In the genomic region with DNA sequence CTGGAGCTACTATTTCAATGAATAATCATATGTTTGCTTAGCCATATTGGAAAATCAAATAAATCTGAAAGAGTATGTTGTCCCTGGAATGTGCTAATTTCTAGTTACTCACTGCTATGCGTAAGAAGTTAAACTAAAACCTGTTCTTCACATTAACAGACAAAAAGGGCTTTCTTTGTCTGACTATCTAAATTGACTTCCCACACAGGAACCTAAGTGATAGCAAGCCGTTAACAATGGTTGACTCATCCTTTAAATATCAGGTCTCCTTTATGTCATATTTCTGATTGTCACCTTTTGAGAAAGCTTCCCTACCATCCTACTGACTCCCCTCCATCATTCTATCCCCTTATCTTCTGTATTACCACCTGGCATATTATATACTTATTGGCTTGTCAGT, we compare ENCODE assay signal across 24 cellular contexts.
"Had no signal": no experiment of that assay in that cellular context is flagged by ENCODE, and none has a peak within 500 bp of the region (broad histone marks: within the 10 kb centered on the region; RNA-seq: fewer than 3 reads in every experiment).

No MANE protein-coding gene starts in this region.

- H3K36me3 ChIP-seq: left ventricle myocardium inferior, pancreas, right lobe of liver, stomach, suprapubic skin, tibial nerve had no signal

- H3K4me1 ChIP-seq: body of pancreas, left ventricle myocardium inferior, pancreas, right lobe of liver, stomach, suprapubic skin, tibial nerve had no signal

- H3K27ac Mint-ChIP-seq: activated CD8-positive, alpha-beta T cell treated with anti-CD3 and anti-CD28 coated beads, Interleukin-2, amount 10 ng/mL, durations not matched to agents 7 days and 5 days; activated naive CD8-positive, alpha-beta T cell treated with anti-CD3 and anti-CD28 coated beads, Interleukin-2, amount 50 U/mL, for 24 hours; activated T-helper 1 cell treated with anti-CD3 and anti-CD28 coated beads, Interleukin-12 subunit alpha, Interleukin-12 subunit beta, Interleukin-2, Interleukin-4 antibody, amounts not matched to agents 30 ng/mL and 10 ng/mL and 1 ng/mL, durations not matched to agents 14 hours and 24 hours and 36 hours; dendritic cell treated with granulocyte-macrophage colony-stimulating factor and Interleukin-4, amounts not matched to agents 40 ng/mL and 50 ng/mL, for 4 days; immature natural killer cell; natural killer cell treated with Interleukin-12 subunit alpha and Interleukin-12 subunit beta and Interleukin-15 and Interleukin-18, amount 100 ng/mL, for 72 hours; stimulated activated effector memory CD8-positive, alpha-beta T cell treated with anti-CD3 and anti-CD28 coated beads, Interleukin-12 subunit alpha, Interleukin-12 subunit beta, amount 100 ng/mL, for 72 hours had no signal

- FAIRE-seq: endometrium, pancreas had no signal

- ATAC-seq: activated CD8-positive, alpha-beta T cell treated with anti-CD3 and anti-CD28 coated beads, Interleukin-2, amount 10 ng/mL, durations not matched to agents 7 days and 5 days; activated naive CD8-positive, alpha-beta T cell treated with anti-CD3 and anti-CD28 coated beads, Interleukin-2, amount 50 U/mL, for 24 hours; body of pancreas; natural killer cell treated with Interleukin-12 subunit alpha and Interleukin-12 subunit beta and Interleukin-15 and Interleukin-18, amount 100 ng/mL, for 72 hours; pancreas; right lobe of liver; stimulated activated effector memory CD8-positive, alpha-beta T cell treated with anti-CD3 and anti-CD28 coated beads, Interleukin-12 subunit alpha, Interleukin-12 subunit beta, amount 100 ng/mL, for 72 hours had no signal

- DNase-seq: activated CD4-positive, alpha-beta T cell treated with anti-CD3 and anti-CD28 coated beads for 1 hour; activated CD4-positive, alpha-beta T cell treated with anti-CD3 and anti-CD28 coated beads, Interleukin-2, amount 50 U/mL, for 1 hour; activated CD8-positive, alpha-beta T cell treated with anti-CD3 and anti-CD28 coated beads, Interleukin-2, amount 10 ng/mL, durations not matched to agents 7 days and 5 days; activated gamma-delta T cell; activated naive CD4-positive, alpha-beta T cell treated with anti-CD3 and anti-CD28 coated beads, Interleukin-2, amount 50 U/mL, for 16 hours; activated naive CD8-positive, alpha-beta T cell treated with anti-CD3 and anti-CD28 coated beads, Interleukin-2, amount 50 U/mL, for 24 hours; anterior cingulate cortex; body of pancreas; effector CD4-positive, alpha-beta T cell; immature natural killer cell; kidney glomerular epithelial cell; left ventricle myocardium inferior; pancreas; right lobe of liver; stimulated activated CD4-positive, alpha-beta T cell treated with anti-CD3 and anti-CD28 coated beads, Interleukin-2, amount 100 ng/mL, for 24 hours; stomach had no signal

- H3K4me1 Mint-ChIP-seq: activated naive CD8-positive, alpha-beta T cell treated with anti-CD3 and anti-CD28 coated beads, Interleukin-2, amount 50 U/mL, for 24 hours; immature natural killer cell; stimulated activated effector memory CD8-positive, alpha-beta T cell treated with anti-CD3 and anti-CD28 coated beads, Interleukin-12 subunit alpha, Interleukin-12 subunit beta, amount 100 ng/mL, for 72 hours had no signal

- H3K27ac ChIP-seq: body of pancreas, left ventricle myocardium inferior, pancreas, right lobe of liver, skin epidermis, stomach, suprapubic skin, tibial nerve had no signal

- H3K9me3 Mint-ChIP-seq: activated naive CD8-positive, alpha-beta T cell treated with anti-CD3 and anti-CD28 coated beads, Interleukin-2, amount 50 U/mL, for 24 hours; activated T-helper 1 cell treated with anti-CD3 and anti-CD28 coated beads, Interleukin-12 subunit alpha, Interleukin-12 subunit beta, Interleukin-2, Interleukin-4 antibody, amounts not matched to agents 30 ng/mL and 10 ng/mL and 1 ng/mL, durations not matched to agents 14 hours and 24 hours and 36 hours; dendritic cell treated with granulocyte-macrophage colony-stimulating factor and Interleukin-4, amounts not matched to agents 40 ng/mL and 50 ng/mL, for 4 days; natural killer cell treated with Interleukin-12 subunit alpha and Interleukin-12 subunit beta and Interleukin-15 and Interleukin-18, amount 100 ng/mL, for 72 hours had no signal

- H3K4me3 ChIP-seq: body of pancreas, left ventricle myocardium inferior, pancreas, right lobe of liver, skin epidermis, stomach, suprapubic skin, tibial nerve had no signal

- H3K36me3 Mint-ChIP-seq: immature natural killer cell; natural killer cell treated with Interleukin-12 subunit alpha and Interleukin-12 subunit beta and Interleukin-15 and Interleukin-18, amount 100 ng/mL, for 72 hours; stimulated activated effector memory CD8-positive, alpha-beta T cell treated with anti-CD3 and anti-CD28 coated beads, Interleukin-12 subunit alpha, Interleukin-12 subunit beta, amount 100 ng/mL, for 72 hours had no signal

- H3K27me3 ChIP-seq: body of pancreas, right lobe of liver, stomach, suprapubic skin, tibial nerve had no signal

- H3K9me3 ChIP-seq: body of pancreas, left ventricle myocardium inferior, pancreas, right lobe of liver, suprapubic skin, tibial nerve had no signal

- H3K4me3 Mint-ChIP-seq: activated CD8-positive, alpha-beta T cell treated with anti-CD3 and anti-CD28 coated beads, Interleukin-2, amount 10 ng/mL, durations not matched to agents 7 days and 5 days; activated naive CD8-positive, alpha-beta T cell treated with anti-CD3 and anti-CD28 coated beads, Interleukin-2, amount 50 U/mL, for 24 hours; activated T-helper 1 cell treated with anti-CD3 and anti-CD28 coated beads, Interleukin-12 subunit alpha, Interleukin-12 subunit beta, Interleukin-2, Interleukin-4 antibody, amounts not matched to agents 30 ng/mL and 10 ng/mL and 1 ng/mL, durations not matched to agents 14 hours and 24 hours and 36 hours; dendritic cell treated with granulocyte-macrophage colony-stimulating factor and Interleukin-4, amounts not matched to agents 40 ng/mL and 50 ng/mL, for 4 days; immature natural killer cell; natural killer cell treated with Interleukin-12 subunit alpha and Interleukin-12 subunit beta and Interleukin-15 and Interleukin-18, amount 100 ng/mL, for 72 hours; stimulated activated effector memory CD8-positive, alpha-beta T cell treated with anti-CD3 and anti-CD28 coated beads, Interleukin-12 subunit alpha, Interleukin-12 subunit beta, amount 100 ng/mL, for 72 hours had no signal
